25 cellular contexts compared by ENCODE assay signal in the genomic region with DNA sequence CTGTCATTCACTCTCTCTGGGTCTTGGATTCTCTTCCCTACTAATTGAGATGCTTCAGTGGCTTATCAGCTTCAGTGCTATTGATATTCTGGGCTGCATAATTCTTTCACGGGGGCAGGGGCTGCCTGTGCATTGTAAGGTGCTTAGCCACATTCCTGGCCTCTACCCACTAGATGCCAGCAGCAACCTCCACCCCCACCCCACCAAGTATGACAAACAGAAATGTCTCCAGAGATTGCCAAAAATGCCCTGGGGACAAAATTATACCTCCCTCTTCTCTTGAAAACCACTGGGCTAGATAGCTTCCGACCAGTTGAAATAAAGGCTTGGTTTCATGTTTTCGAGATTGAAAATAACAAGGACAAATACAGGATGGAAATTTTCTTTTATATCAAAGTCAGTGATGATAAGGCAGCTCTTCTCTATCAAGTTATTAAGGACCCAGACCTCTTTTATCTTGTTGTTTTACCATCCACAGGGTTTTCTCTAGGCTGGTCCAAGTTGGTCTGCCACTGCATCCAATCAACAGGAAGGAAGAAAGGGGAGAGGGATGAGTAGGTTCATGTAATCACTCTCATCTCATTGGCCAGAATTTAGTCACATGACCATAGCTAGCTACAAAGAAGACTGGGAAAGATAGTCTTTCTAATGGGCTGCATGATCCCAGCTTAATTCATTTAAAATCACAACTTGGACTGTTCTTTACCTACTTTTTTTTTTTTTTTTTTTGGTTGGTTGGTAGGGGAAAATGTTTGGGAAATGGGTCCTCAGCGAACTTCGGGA.
A peak's percentile ranks its signal among the peaks of the same experiment; 100 is the strongest.
DNase-seq lines count a peak whose midpoint lies in the region; ATAC-seq and TF ChIP-seq lines count a peak whose summit lies in the region.
"Had no signal": no experiment of that assay in that cellular context is flagged by ENCODE, and none has a peak within 500 bp of the region (broad histone marks: within the 10 kb centered on the region; RNA-seq: fewer than 3 reads in every experiment).

No MANE protein-coding gene starts in this region.

- no peak overlapping the region for H3K56ac ChIP-seq in mesendoderm (ENCODE audit: low read length)

- no peak overlapping the region for H3K4ac ChIP-seq in mesendoderm (ENCODE audit: low read depth, low read length)

- H3K9ac ChIP-seq in BLaER1 (peak overlapping the region; percentile 77), mesendoderm (ENCODE audit: low read length) (no peak overlapping the region)

- no peak overlapping the region for H4K8ac ChIP-seq in mesendoderm (ENCODE audit: low read depth, low read length)

- TF ChIP-seq EP300 in Ishikawa (IDR thresholded peaks at IDR 0.05; ENCODE audit: borderline replicate concordance): no peak

- peaks cover 5% of the 10 kb centered on the region for H3K27me3 Mint-ChIP-seq in activated B cell treated with CpG ODN at 0.5 μM for 24 hours
- peaks cover 22 to 39% (median 28%) of the 10 kb centered on the region in 5 donors for H3K27me3 Mint-ChIP-seq in naive thymus-derived CD4-positive, alpha-beta T cell

- peaks cover 99% of the 10 kb centered on the region for H3K4me1 ChIP-seq in BLaER1
- H3K4me1 ChIP-seq in mesendoderm (ENCODE audit: control insufficient read depth, low read depth, low read length): no peaks in the 10 kb centered on the region
- H3K4me1 ChIP-seq in naive thymus-derived CD4-positive, alpha-beta T cell (ENCODE audit: control insufficient read depth in 2 of 2, insufficient read depth in 2 of 2, low read length in 2 of 2): no peaks in the 10 kb centered on the region
- H3K4me1 ChIP-seq: A549, suprapubic skin, uterus had no signal

- CTCF ChIA-PET in activated B cell treated with CpG ODN at 0.5 μM for 24 hours (lab: Charles Lee): no interaction called here
- CTCF ChIA-PET in naive thymus-derived CD4-positive, alpha-beta T cell (lab: Charles Lee): no interaction called here

- H3K4me3 Mint-ChIP-seq in activated B cell treated with CpG ODN at 0.5 μM for 24 hours: no peak overlapping the region
- no peak overlapping the region for H3K4me3 Mint-ChIP-seq in naive thymus-derived CD4-positive, alpha-beta T cell
- H3K4me3 Mint-ChIP-seq: activated naive CD4-positive, alpha-beta T cell treated with anti-CD3 and anti-CD28 coated beads, Interleukin-2, amount 50 U/mL, for 24 hours; stimulated activated memory B cell treated with anti-CD40 and anti-IgM and Interleukin-4, amounts not matched to agents 10 μg/mL and 1 μg/mL and 100 μg/mL, for 72 hours had no signal

- H3K27ac Mint-ChIP-seq in activated B cell treated with CpG ODN at 0.5 μM for 24 hours: peak overlapping the region; percentile 37
- no peak overlapping the region for H3K27ac Mint-ChIP-seq in naive thymus-derived CD4-positive, alpha-beta T cell
- H3K27ac Mint-ChIP-seq: activated naive CD4-positive, alpha-beta T cell treated with anti-CD3 and anti-CD28 coated beads, Interleukin-2, amount 50 U/mL, for 24 hours; stimulated activated memory B cell treated with anti-CD40 and anti-IgM and Interleukin-4, amounts not matched to agents 10 μg/mL and 1 μg/mL and 100 μg/mL, for 72 hours had no signal

- no peaks in the 10 kb centered on the region for H4K20me1 ChIP-seq in BLaER1

- H3K27ac ChIP-seq in BLaER1: peak overlapping the region; percentile 95
- no peak overlapping the region for H3K27ac ChIP-seq in mesendoderm (ENCODE audit: low read depth, low read length)
- H3K27ac ChIP-seq in naive thymus-derived CD4-positive, alpha-beta T cell (ENCODE audit: low read depth, low read length): no peak overlapping the region
- H3K27ac ChIP-seq: A549, spleen, suprapubic skin, VCaP had no signal

- H3K36me3 Mint-ChIP-seq in activated B cell treated with CpG ODN at 0.5 μM for 24 hours (ENCODE audit: low read depth): no peaks in the 10 kb centered on the region
- no peaks in the 10 kb centered on the region for H3K36me3 Mint-ChIP-seq in naive thymus-derived CD4-positive, alpha-beta T cell
- H3K36me3 Mint-ChIP-seq: activated naive CD4-positive, alpha-beta T cell treated with anti-CD3 and anti-CD28 coated beads, Interleukin-2, amount 50 U/mL, for 24 hours; stimulated activated memory B cell treated with anti-CD40 and anti-IgM and Interleukin-4, amounts not matched to agents 10 μg/mL and 1 μg/mL and 100 μg/mL, for 72 hours had no signal

- TF ChIP-seq CTCF in activated B cell treated with CpG ODN at 0.5 μM for 24 hours (IDR thresholded peaks at IDR 0.05): no peak

- TF ChIP-seq RAD21 in Ishikawa (IDR thresholded peaks at IDR 0.05; ENCODE audit: low read depth): no peak

- H3K79me1 ChIP-seq in mesendoderm (ENCODE audit: low read length): no peaks in the 10 kb centered on the region

- H3K36me3 ChIP-seq in BLaER1 (no peaks in the 10 kb centered on the region), mesendoderm (ENCODE audit: control insufficient read depth, insufficient read depth, low read length) (no peaks in the 10 kb centered on the region), H7 (replicated peaks; ENCODE audit: control insufficient read depth, insufficient read depth, low read length) (no peaks in the 10 kb centered on the region)
- no peaks in the 10 kb centered on the region for H3K36me3 ChIP-seq in naive thymus-derived CD4-positive, alpha-beta T cell (ENCODE audit: control insufficient read depth in 2 of 3, insufficient read depth in 3 of 3, low read length in 3 of 3)
- H3K36me3 ChIP-seq: spleen, suprapubic skin, uterus had no signal

- ATAC-seq in activated B cell treated with CpG ODN at 0.5 μM for 24 hours (ENCODE audit: low read depth): no peak
- no peak for ATAC-seq in naive thymus-derived CD4-positive, alpha-beta T cell
- no peak for ATAC-seq in HG02885 (IDR thresholded peaks at IDR 0.05; ENCODE audit: poor library complexity, unreplicated experiment)
- ATAC-seq: A549; Panc1; stimulated activated memory B cell treated with anti-CD40 and anti-IgM and Interleukin-4, amounts not matched to agents 10 μg/mL and 1 μg/mL and 100 μg/mL, for 72 hours had no signal

- H2BK120ac ChIP-seq in mesendoderm (ENCODE audit: low read depth, low read length): no peak overlapping the region

- peak overlapping the region; percentile 86 for H3K4me2 ChIP-seq in BLaER1
- no peak overlapping the region for H3K4me2 ChIP-seq in mesendoderm (ENCODE audit: low read length)
- H3K4me2 ChIP-seq: A549 had no signal

- no peak overlapping the region for H2BK5ac ChIP-seq in mesendoderm (ENCODE audit: low read length)

- H3K9me3 ChIP-seq in BLaER1: no peaks in the 10 kb centered on the region
- H3K9me3 ChIP-seq in naive thymus-derived CD4-positive, alpha-beta T cell (ENCODE audit: control insufficient read depth in 2 of 3, low read length in 3 of 3): no peaks in the 10 kb centered on the region
- H3K9me3 ChIP-seq: A549, spleen, suprapubic skin, uterus had no signal

- POLR2A ChIA-PET in activated B cell treated with CpG ODN at 0.5 μM for 24 hours (lab: Charles Lee): no interaction called here
- POLR2A ChIA-PET in naive thymus-derived CD4-positive, alpha-beta T cell (lab: Charles Lee): no interaction called here

- no peak overlapping the region for H4K5ac ChIP-seq in mesendoderm (ENCODE audit: low read length)

- no peaks in the 10 kb centered on the region for H3K79me2 ChIP-seq in mesendoderm (ENCODE audit: control insufficient read depth, insufficient read depth, low read length)

- H3K9me3 Mint-ChIP-seq in activated B cell treated with CpG ODN at 0.5 μM for 24 hours: no peaks in the 10 kb centered on the region
- no peaks in the 10 kb centered on the region for H3K9me3 Mint-ChIP-seq in naive thymus-derived CD4-positive, alpha-beta T cell
- H3K9me3 Mint-ChIP-seq: activated naive CD4-positive, alpha-beta T cell treated with anti-CD3 and anti-CD28 coated beads, Interleukin-2, amount 50 U/mL, for 24 hours; stimulated activated memory B cell treated with anti-CD40 and anti-IgM and Interleukin-4, amounts not matched to agents 10 μg/mL and 1 μg/mL and 100 μg/mL, for 72 hours had no signal

- WGBS in mesendoderm (ENCODE audit: extremely low coverage, insufficient coverage, low lambda C conversion rate): no CpG with 5 or more reads among the region's 5 CpGs

- intact Hi-C loops in activated B cell treated with CpG ODN at 0.5 μM for 24 hours (cut with micrococcal nuclease): loop anchor here (10.0 kb wide), 2 partner anchors 319 to 551 kb away; no protein-coding TSS in a partner anchor
- intact Hi-C loops in naive thymus-derived CD4-positive, alpha-beta T cell (cut with micrococcal nuclease): no loop called here

- peaks cover 20% of the 10 kb centered on the region for H3K4me1 Mint-ChIP-seq in activated B cell treated with CpG ODN at 0.5 μM for 24 hours
- H3K4me1 Mint-ChIP-seq in naive thymus-derived CD4-positive, alpha-beta T cell: peaks cover 0 to 8% (median 0%) of the 10 kb centered on the region in 7 donors
- H3K4me1 Mint-ChIP-seq: activated naive CD4-positive, alpha-beta T cell treated with anti-CD3 and anti-CD28 coated beads, Interleukin-2, amount 50 U/mL, for 24 hours had no signal

- H3K4me3 ChIP-seq in BLaER1 (peak overlapping the region; percentile 49), mesendoderm (ENCODE audit: low read length) (no peak overlapping the region), H7 (ENCODE audit: insufficient read depth, low read depth, low read length) (no peak overlapping the region)
- no peak overlapping the region for H3K4me3 ChIP-seq in naive thymus-derived CD4-positive, alpha-beta T cell (ENCODE audit: low read length)
- H3K4me3 ChIP-seq: A549, spleen, suprapubic skin, uterus had no signal

- H2AK5ac ChIP-seq in mesendoderm (ENCODE audit: low read length): no peak overlapping the region

- no peak overlapping the region for H3K18ac ChIP-seq in mesendoderm (ENCODE audit: low read length)

- H2BK15ac ChIP-seq in mesendoderm (replicated peaks; ENCODE audit: low read depth): no peak overlapping the region

- DNase-seq in activated B cell treated with CpG ODN at 0.5 μM for 24 hours: no peak
- DNase-seq in mesendoderm: peak; percentile 28
- no peak for DNase-seq in H7
- DNase-seq in naive thymus-derived CD4-positive, alpha-beta T cell: no peak
- DNase-seq in activated CD8-positive, alpha-beta memory T cell treated with anti-CD3 and anti-CD28 coated beads, Interleukin-2, amount 50 U/mL, for 4 hours: no peak
- DNase-seq: anterior cingulate cortex; cerebellar nuclear complex; COR-L47; DND-41; mammary epithelial cell; NCI-H1105 treated with DMSO at 0.1 percent for 48 hours; NCI-H2081 treated with DMSO at 0.1 percent for 48 hours; occipital lobe; spleen; stimulated activated CD4-positive, alpha-beta T cell treated with anti-CD3 and anti-CD28 coated beads, Interleukin-4, amount 100 ng/mL, for 1 hour; uterus had no signal

- no peak overlapping the region for H3K23ac ChIP-seq in mesendoderm (ENCODE audit: low read length)

- no peaks in the 10 kb centered on the region for H3K27me3 ChIP-seq in BLaER1
- H3K27me3 ChIP-seq in mesendoderm (ENCODE audit: insufficient read depth, low read length, poor library complexity): no peaks in the 10 kb centered on the region
- no peaks in the 10 kb centered on the region for H3K27me3 ChIP-seq in H7 (ENCODE audit: control insufficient read depth, insufficient read depth, low read length)
- no peaks in the 10 kb centered on the region for H3K27me3 ChIP-seq in naive thymus-derived CD4-positive, alpha-beta T cell (ENCODE audit: control insufficient read depth in 2 of 2, insufficient read depth in 2 of 2, low read length in 2 of 2)
- H3K27me3 ChIP-seq: suprapubic skin, uterus had no signal

TF ChIP-seq in Ishikawa, 13 proteins besides CTCF, POLR2A, EP300 and RAD21 (continues in another document):
- TF ChIP-seq ZBTB7A (IDR thresholded peaks at IDR 0.05; ENCODE audit: low read depth) (no peak), EGR1 (IDR thresholded peaks at IDR 0.05) (no peak)
